Comparison of ENCODE assay signal across 8 cellular contexts in genomic region chr7:30284298-30285066, GRCh38. TPM values are rescaled to one million over a fixed set of nuclear protein-coding genes. Genes with fewer than 3 reads are reported as not detected.
DNase-seq lines count a peak whose midpoint lies in the region; ATAC-seq and TF ChIP-seq lines count a peak whose summit lies in the region.

ZNRF2 (plus strand) TSS chr7:30284597; CDS start chr7:30285358, 761 bp downstream.

- TF ChIP-seq CTCF in kidney epithelial cell (IDR thresholded peaks at IDR 0.05; ENCODE audit: insufficient read depth, low read length, poor library complexity, severe bottlenecking), result peak; percentile 21

- no peaks in the 10 kb centered on the region for H3K27me3 ChIP-seq in kidney epithelial cell (ENCODE audit: control insufficient read depth, insufficient read depth, low read length)

- peak within 1 kb of the TSS; percentile 64 for H3K4me3 ChIP-seq in kidney epithelial cell (ENCODE audit: low read depth, low read length)

- H3K36me3 ChIP-seq in kidney epithelial cell (ENCODE audit: control insufficient read depth, insufficient read depth, low read length), result no peaks in the 10 kb centered on the region

- DNase-seq in AML-193 (lab: John Stamatoyannopoulos, UW) (peak; percentile 96 to 97), NCI-H446 treated with DMSO at 0.1 percent for 48 hours (lab: John Stamatoyannopoulos, UW) (peak; percentile 99), cerebellum (ENCODE audit: low spot score) (peak; percentile 100), kidney epithelial cell (ENCODE audit: low read depth) (peak; percentile 98)
- peak; percentile 97 for DNase-seq in activated CD4-positive, CD25-positive, alpha-beta regulatory T cell treated with anti-CD3 and anti-CD28 coated beads, Interleukin-2, amount 50 U/mL, for 72 hours
- DNase-seq in stimulated activated CD4-positive, alpha-beta T cell treated with anti-CD3 and anti-CD28 coated beads, Interleukin-15, amount 100 ng/mL, for 48 hours (ENCODE audit: low read depth in 2 of 2), result peak; percentile 98 to 99

- peak; percentile 88 for ATAC-seq in GM19043 (IDR thresholded peaks at IDR 0.05; ENCODE audit: low read depth, unreplicated experiment)
- peak; percentile 94 for ATAC-seq in HG03378 (IDR thresholded peaks at IDR 0.05; ENCODE audit: unreplicated experiment)

RNA-seq across cellular contexts. Expression of gene ZNRF2, which starts in this region (rescaled TPM):
- 33.3 TPM for total RNA-seq in cerebellum
- 11.0 and 11.2 TPM in 2 replicates for total RNA-seq in kidney epithelial cell

Comparison
In these comparisons a context has a peak if more than half of its experiments do, and no peak if none do; other contexts are left out.
1. Peak in every context shown above with its lines: DNase-seq, ATAC-seq and H3K4me3 ChIP-seq.